8 cellular contexts compared by ENCODE assay signal in the genomic region with DNA sequence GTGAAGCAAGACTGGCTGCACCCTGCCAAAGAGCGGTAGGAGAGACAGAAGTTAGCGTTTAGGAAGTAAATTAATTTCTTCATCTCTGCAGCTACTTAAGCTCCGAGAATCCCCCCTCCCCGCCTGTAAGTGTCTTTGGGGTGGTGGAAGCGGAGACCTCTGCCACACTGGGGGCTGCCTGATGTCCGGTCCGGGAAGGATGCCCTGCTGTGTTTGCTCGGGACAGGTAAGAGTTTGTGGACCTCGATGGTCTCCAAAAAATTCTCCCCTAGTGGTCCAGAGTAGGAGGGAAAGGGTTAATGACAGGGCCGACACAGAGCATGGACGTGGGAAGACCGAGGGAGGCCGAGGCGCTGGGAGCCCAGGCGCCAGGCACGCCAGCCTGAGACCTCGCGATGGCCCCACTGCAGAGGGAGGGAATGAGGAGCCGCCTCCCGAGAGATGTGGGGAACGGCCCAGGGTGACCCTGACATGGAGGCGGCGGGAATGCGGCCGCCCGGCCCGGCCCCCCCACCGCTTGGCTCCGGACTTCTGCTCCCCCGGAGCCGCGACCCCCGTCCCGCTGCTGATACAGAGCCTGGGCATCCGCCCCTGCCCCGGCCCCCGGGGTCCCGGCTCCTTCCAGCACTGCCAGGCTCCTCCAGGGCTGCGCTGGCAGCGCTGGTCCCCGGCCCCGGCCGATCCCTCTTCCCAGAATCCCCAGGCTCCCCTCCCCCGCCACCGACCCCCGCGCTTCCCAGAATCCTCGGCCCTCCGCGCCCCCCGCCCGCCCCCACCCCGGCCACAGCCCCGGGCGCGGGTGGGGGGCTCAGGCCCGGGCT. TPM values are rescaled to one million over a fixed set of nuclear protein-coding genes. Genes with fewer than 3 reads are reported as not detected.
A peak's percentile ranks its signal among the peaks of the same experiment; 100 is the strongest.
DNase-seq lines count a peak whose midpoint lies in the region; ATAC-seq and TF ChIP-seq lines count a peak whose summit lies in the region.

No MANE protein-coding gene starts in this region.

- peaks cover 7% of the 10 kb centered on the region for H3K27me3 ChIP-seq in CD4-positive, alpha-beta T cell (ENCODE audit: control insufficient read depth, insufficient read depth, low read length)

- no peak for DNase-seq in CD4-positive, alpha-beta T cell
- peak; percentile 48 for DNase-seq in HT-29 (ENCODE audit: low spot score)
- no peak for DNase-seq in activated CD8-positive, alpha-beta T cell treated with anti-CD3 and anti-CD28 coated beads, Interleukin-2, amount 10 ng/mL, durations not matched to agents 7 days and 5 days
- peak; percentile 72 for DNase-seq in glutamatergic neuron
- no peak for DNase-seq in osteocyte (ENCODE audit: extremely low spot score, unreplicated experiment)
- no peak for DNase-seq in DMS153 (lab: John Stamatoyannopoulos, UW)

- CTCF ChIA-PET in CD4-positive, alpha-beta T cell (lab: Charles Lee) = no interaction called here
- CTCF ChIA-PET in activated CD8-positive, alpha-beta T cell treated with anti-CD3 and anti-CD28 coated beads, Interleukin-2, amount 10 ng/mL, durations not matched to agents 7 days and 5 days (lab: Charles Lee) = no interaction called here

- ATAC-seq in CD4-positive, alpha-beta T cell (ENCODE audit: poor library complexity) = peak; percentile 53
- peak; percentile 70 for ATAC-seq in activated CD8-positive, alpha-beta T cell treated with anti-CD3 and anti-CD28 coated beads, Interleukin-2, amount 10 ng/mL, durations not matched to agents 7 days and 5 days
- ATAC-seq in GM18502 (IDR thresholded peaks at IDR 0.05; ENCODE audit: poor library complexity, unreplicated experiment) (no peak), GM21825 (IDR thresholded peaks at IDR 0.05; ENCODE audit: unreplicated experiment) (no peak)

- H3K27me3 Mint-ChIP-seq in CD4-positive, alpha-beta T cell = peaks cover 5% of the 10 kb centered on the region
- peaks cover 9% of the 10 kb centered on the region for H3K27me3 Mint-ChIP-seq in activated CD8-positive, alpha-beta T cell treated with anti-CD3 and anti-CD28 coated beads, Interleukin-2, amount 10 ng/mL, durations not matched to agents 7 days and 5 days (ENCODE audit: low read depth)
- peaks cover 2% of the 10 kb centered on the region for H3K27me3 Mint-ChIP-seq in glutamatergic neuron (ENCODE audit: unreplicated experiment)
- H3K27me3 Mint-ChIP-seq in osteocyte (ENCODE audit: unreplicated experiment) = no peaks in the 10 kb centered on the region

- no peaks in the 10 kb centered on the region for H3K9me3 Mint-ChIP-seq in CD4-positive, alpha-beta T cell
- no peaks in the 10 kb centered on the region for H3K9me3 Mint-ChIP-seq in activated CD8-positive, alpha-beta T cell treated with anti-CD3 and anti-CD28 coated beads, Interleukin-2, amount 10 ng/mL, durations not matched to agents 7 days and 5 days (ENCODE audit: insufficient read depth)
- H3K9me3 Mint-ChIP-seq in glutamatergic neuron (ENCODE audit: unreplicated experiment) (peaks cover 4% of the 10 kb centered on the region), osteocyte (ENCODE audit: unreplicated experiment) (no peaks in the 10 kb centered on the region)

- H3K4me1 Mint-ChIP-seq in CD4-positive, alpha-beta T cell (ENCODE audit: low read depth) = peaks cover 21% of the 10 kb centered on the region
- peaks cover 10% of the 10 kb centered on the region for H3K4me1 Mint-ChIP-seq in activated CD8-positive, alpha-beta T cell treated with anti-CD3 and anti-CD28 coated beads, Interleukin-2, amount 10 ng/mL, durations not matched to agents 7 days and 5 days (ENCODE audit: low read depth)
- H3K4me1 Mint-ChIP-seq in glutamatergic neuron (ENCODE audit: low read depth, unreplicated experiment) (peaks cover 14% of the 10 kb centered on the region), osteocyte (ENCODE audit: unreplicated experiment) (peaks cover 21% of the 10 kb centered on the region)

- POLR2A ChIA-PET in CD4-positive, alpha-beta T cell (lab: Charles Lee) = interaction anchor here (2.5 kb wide), 1 partner anchor 19 kb away, joined by 23 read pairs; no protein-coding TSS in a partner anchor
- POLR2A ChIA-PET in activated CD8-positive, alpha-beta T cell treated with anti-CD3 and anti-CD28 coated beads, Interleukin-2, amount 10 ng/mL, durations not matched to agents 7 days and 5 days (lab: Charles Lee) = no interaction called here

- TF ChIP-seq CTCF in CD4-positive, alpha-beta T cell (IDR thresholded peaks at IDR 0.05) = no peak
- TF ChIP-seq CTCF in glutamatergic neuron (IDR thresholded peaks at IDR 0.05; ENCODE audit: partially characterized antibody, unreplicated experiment) (no peak), osteocyte (IDR thresholded peaks at IDR 0.05) (no peak)

- H3K27ac Mint-ChIP-seq in CD4-positive, alpha-beta T cell = no peak overlapping the region
- no peak overlapping the region for H3K27ac Mint-ChIP-seq in activated CD8-positive, alpha-beta T cell treated with anti-CD3 and anti-CD28 coated beads, Interleukin-2, amount 10 ng/mL, durations not matched to agents 7 days and 5 days
- H3K27ac Mint-ChIP-seq in glutamatergic neuron (ENCODE audit: unreplicated experiment) (peak overlapping the region; percentile 83), osteocyte (ENCODE audit: unreplicated experiment) (peak overlapping the region; percentile 82)

- H3K27ac ChIP-seq in CD4-positive, alpha-beta T cell (ENCODE audit: low read depth, low read length) = no peak overlapping the region

- intact Hi-C loops in CD4-positive, alpha-beta T cell (cut with DNase I, micrococcal nuclease) = no loop called here

- H3K9me3 ChIP-seq in CD4-positive, alpha-beta T cell (ENCODE audit: control insufficient read depth, low read length) = no peaks in the 10 kb centered on the region

- H3K4me3 Mint-ChIP-seq in CD4-positive, alpha-beta T cell = peak overlapping the region; percentile 82
- peak overlapping the region; percentile 59 for H3K4me3 Mint-ChIP-seq in activated CD8-positive, alpha-beta T cell treated with anti-CD3 and anti-CD28 coated beads, Interleukin-2, amount 10 ng/mL, durations not matched to agents 7 days and 5 days
- H3K4me3 Mint-ChIP-seq in glutamatergic neuron (ENCODE audit: unreplicated experiment) = peak overlapping the region; percentile 92
- H3K4me3 Mint-ChIP-seq in osteocyte (ENCODE audit: unreplicated experiment) = peak overlapping the region; percentile 78

- H3K36me3 Mint-ChIP-seq in CD4-positive, alpha-beta T cell (ENCODE audit: low read depth) = no peaks in the 10 kb centered on the region
- peaks cover 3% of the 10 kb centered on the region for H3K36me3 Mint-ChIP-seq in activated CD8-positive, alpha-beta T cell treated with anti-CD3 and anti-CD28 coated beads, Interleukin-2, amount 10 ng/mL, durations not matched to agents 7 days and 5 days (ENCODE audit: low read depth)
- H3K36me3 Mint-ChIP-seq in glutamatergic neuron (ENCODE audit: unreplicated experiment) = no peaks in the 10 kb centered on the region
- H3K36me3 Mint-ChIP-seq in osteocyte (ENCODE audit: unreplicated experiment) = peaks cover 12% of the 10 kb centered on the region

RNA-seq across cellular contexts. Expression of a gene that starts 0.7 kb away (rescaled TPM):
- total RNA-seq in CD4-positive, alpha-beta T cell = 1 to 10 TPM; 1.6 to 1.7 TPM
- total RNA-seq in HT-29 (2014; rRNA removed; shearing (Covaris generic)) = 19.8 and 21.3 TPM in 2 replicates
- total RNA-seq in activated CD8-positive, alpha-beta T cell treated with anti-CD3 and anti-CD28 coated beads, Interleukin-2, amount 10 ng/mL, durations not matched to agents 7 days and 5 days = 1 to 10 TPM; 1.7 to 1.9 TPM
- total RNA-seq in glutamatergic neuron (ENCODE audit: unreplicated experiment) = 42.5 TPM
- total RNA-seq in osteocyte = 26.7 and 27.2 TPM in 2 replicates

RNA-seq across cellular contexts. Expression of a gene that starts 24.2 kb away (rescaled TPM):
- 10 to 100 TPM; 63.0 to 65.2 TPM for total RNA-seq in CD4-positive, alpha-beta T cell
- total RNA-seq in HT-29 (2014; rRNA removed; shearing (Covaris generic)) = 99.7 and 109 TPM in 2 replicates
- total RNA-seq in activated CD8-positive, alpha-beta T cell treated with anti-CD3 and anti-CD28 coated beads, Interleukin-2, amount 10 ng/mL, durations not matched to agents 7 days and 5 days = 100 to 1,000 TPM; 100 to 102 TPM
- total RNA-seq in glutamatergic neuron (ENCODE audit: unreplicated experiment) (182 TPM), osteocyte (116 and 118 TPM in 2 replicates)

RNA-seq across cellular contexts. Expression of a gene that starts 24.5 kb away (rescaled TPM):
- total RNA-seq in CD4-positive, alpha-beta T cell = 1 to 10 TPM; 1.7 to 2.2 TPM
- total RNA-seq in HT-29 (2014; rRNA removed; shearing (Covaris generic)) = 13.5 and 23.4 TPM in 2 replicates
- total RNA-seq in activated CD8-positive, alpha-beta T cell treated with anti-CD3 and anti-CD28 coated beads, Interleukin-2, amount 10 ng/mL, durations not matched to agents 7 days and 5 days = 1 to 10 TPM; 4.4 to 4.8 TPM
- total RNA-seq in glutamatergic neuron (ENCODE audit: unreplicated experiment) (10.9 TPM), osteocyte (5.0 and 9.7 TPM in 2 replicates)

RNA-seq across cellular contexts. Expression of a gene that starts 38.1 kb away (rescaled TPM):
- total RNA-seq in CD4-positive, alpha-beta T cell = 10 to 100 TPM; 24.8 to 25.2 TPM
- total RNA-seq in HT-29 (2014; rRNA removed; shearing (Covaris generic)) = 58.3 and 69.5 TPM in 2 replicates
- total RNA-seq in activated CD8-positive, alpha-beta T cell treated with anti-CD3 and anti-CD28 coated beads, Interleukin-2, amount 10 ng/mL, durations not matched to agents 7 days and 5 days = 10 to 100 TPM; 42.1 to 43.7 TPM
- total RNA-seq in glutamatergic neuron (ENCODE audit: unreplicated experiment) (32.6 TPM), osteocyte (28.6 and 31.1 TPM in 2 replicates)

Comparison
In these comparisons a context has a peak if more than half of its experiments do, and no peak if none do; other contexts are left out.
1. ATAC-seq: peak in CD4-positive, alpha-beta T cell (single experiment) and activated CD8-positive, alpha-beta T cell treated with anti-CD3 and anti-CD28 coated beads, Interleukin-2, amount 10 ng/mL, durations not matched to agents 7 days and 5 days (single experiment); none in GM18502 (single experiment) and GM21825 (single experiment).
2. DNase-seq: peak in HT-29 (single experiment) and glutamatergic neuron (single experiment); none in CD4-positive, alpha-beta T cell (0 of 10), activated CD8-positive, alpha-beta T cell treated with anti-CD3 and anti-CD28 coated beads, Interleukin-2, amount 10 ng/mL, durations not matched to agents 7 days and 5 days (single experiment), osteocyte (single experiment) and DMS153 (single experiment).
3. H3K27ac Mint-ChIP-seq: peak in glutamatergic neuron (single experiment) and osteocyte (single experiment); none in CD4-positive, alpha-beta T cell (single experiment) and activated CD8-positive, alpha-beta T cell treated with anti-CD3 and anti-CD28 coated beads, Interleukin-2, amount 10 ng/mL, durations not matched to agents 7 days and 5 days (single experiment).
4. Peak in every context shown above with its lines, with median percentiles within 50 percentile points of each other: H3K4me3 Mint-ChIP-seq.